In genomic region chr11:73974611-73975478, GRCh38 we compare ENCODE assay signal across 15 cellular contexts. TPM values are rescaled to one million over a fixed set of nuclear protein-coding genes. Genes with fewer than 3 reads are reported as not detected.
DNase-seq lines count a peak whose midpoint lies in the region; ATAC-seq and TF ChIP-seq lines count a peak whose summit lies in the region.
"Had no signal": no experiment of that assay in that cellular context is flagged by ENCODE, and none has a peak within 500 bp of the region (broad histone marks: within the 10 kb centered on the region; RNA-seq: fewer than 3 reads in every experiment).

No MANE protein-coding gene starts in this region.

- H3K36me3 Mint-ChIP-seq in T-helper 1 cell treated with Interleukin-12 subunit alpha and Interleukin-12 subunit beta and Interleukin-4 antibody, amounts not matched to agents 30 μg/mL and 1 μg/mL, for 36 hours (ENCODE audit: low read depth), result peaks cover 64% of the 10 kb centered on the region
- H3K36me3 Mint-ChIP-seq in activated naive CD4-positive, alpha-beta T cell treated with anti-CD3 and anti-CD28 coated beads, Interleukin-2, amount 50 U/mL, for 72 hours, result peaks cover 39 to 56% of the 10 kb centered on the region in 2 donors
- peaks cover 28% of the 10 kb centered on the region for H3K36me3 Mint-ChIP-seq in natural killer cell treated with Interleukin-12 subunit alpha and Interleukin-12 subunit beta and Interleukin-15 and Interleukin-18, amount 100 ng/mL, for 72 hours
- H3K36me3 Mint-ChIP-seq in progenitor cell of endocrine pancreas (ENCODE audit: insufficient read depth), result peaks cover 17% of the 10 kb centered on the region

- peaks cover 76% of the 10 kb centered on the region for H3K4me1 Mint-ChIP-seq in T-helper 1 cell treated with Interleukin-12 subunit alpha and Interleukin-12 subunit beta and Interleukin-4 antibody, amounts not matched to agents 30 μg/mL and 1 μg/mL, for 36 hours (ENCODE audit: low read depth)
- H3K4me1 Mint-ChIP-seq in natural killer cell treated with Interleukin-12 subunit alpha and Interleukin-12 subunit beta and Interleukin-15 and Interleukin-18, amount 100 ng/mL, for 72 hours (ENCODE audit: low read depth in 2 of 2), result peaks cover 68 to 69% of the 10 kb centered on the region in 2 donors
- H3K4me1 Mint-ChIP-seq in progenitor cell of endocrine pancreas (ENCODE audit: low read depth), result peaks cover 4% of the 10 kb centered on the region

- H3K4me1 ChIP-seq in HEK293 (ENCODE audit: control insufficient read depth, insufficient read depth, low read length), result no peaks in the 10 kb centered on the region

- no peaks in the 10 kb centered on the region for H3K27me3 Mint-ChIP-seq in T-helper 1 cell treated with Interleukin-12 subunit alpha and Interleukin-12 subunit beta and Interleukin-4 antibody, amounts not matched to agents 30 μg/mL and 1 μg/mL, for 36 hours (ENCODE audit: low read depth)
- H3K27me3 Mint-ChIP-seq in natural killer cell treated with Interleukin-12 subunit alpha and Interleukin-12 subunit beta and Interleukin-15 and Interleukin-18, amount 100 ng/mL, for 72 hours, result no peaks in the 10 kb centered on the region
- no peaks in the 10 kb centered on the region for H3K27me3 Mint-ChIP-seq in progenitor cell of endocrine pancreas

- DNase-seq in T-helper 1 cell (no peak), RPMI8226 (no peak), progenitor cell of endocrine pancreas (ENCODE audit: low spot score, unreplicated experiment) (no peak), NCI-H748 (lab: John Stamatoyannopoulos, UW; ENCODE audit: unreplicated experiment) (no peak)
- no peak for DNase-seq in activated naive CD4-positive, alpha-beta T cell treated with anti-CD3 and anti-CD28 coated beads, Interleukin-2, amount 50 U/mL, for 72 hours (ENCODE audit: low spot score in 2 of 2)
- DNase-seq in natural killer cell treated with Interleukin-12 subunit alpha and Interleukin-12 subunit beta and Interleukin-15 and Interleukin-18, amount 100 ng/mL, for 72 hours (ENCODE audit: low spot score), result no peak
- DNase-seq: hypothalamus, NCI-H1694 treated with DMSO at 0.1 percent for 48 hours had no signal

- H3K27ac ChIP-seq in HEK293 (ENCODE audit: extremely low read depth, low read depth, low read length), result no peak overlapping the region
- H3K27ac ChIP-seq: 22Rv1, HL-60 had no signal

- ATAC-seq in activated naive CD4-positive, alpha-beta T cell treated with anti-CD3 and anti-CD28 coated beads, Interleukin-2, amount 50 U/mL, for 72 hours, result no peak
- ATAC-seq in natural killer cell treated with Interleukin-12 subunit alpha and Interleukin-12 subunit beta and Interleukin-15 and Interleukin-18, amount 100 ng/mL, for 72 hours, result no peak

- no peaks in the 10 kb centered on the region for H3K9me3 ChIP-seq in HEK293 (ENCODE audit: control insufficient read depth, insufficient read depth, low read depth, low read length)

- CTCF ChIA-PET in HEK293 (lab: Yijun Ruan, JAX), result no interaction called here

- H3K27ac Mint-ChIP-seq in T-helper 1 cell treated with Interleukin-12 subunit alpha and Interleukin-12 subunit beta and Interleukin-4 antibody, amounts not matched to agents 30 μg/mL and 1 μg/mL, for 36 hours, result peak overlapping the region; percentile 89
- H3K27ac Mint-ChIP-seq in activated naive CD4-positive, alpha-beta T cell treated with anti-CD3 and anti-CD28 coated beads, Interleukin-2, amount 50 U/mL, for 72 hours, result peak overlapping the region; percentile 42 to 85
- peak overlapping the region; percentile 95 to 97 for H3K27ac Mint-ChIP-seq in natural killer cell treated with Interleukin-12 subunit alpha and Interleukin-12 subunit beta and Interleukin-15 and Interleukin-18, amount 100 ng/mL, for 72 hours
- H3K27ac Mint-ChIP-seq in progenitor cell of endocrine pancreas, result no peak overlapping the region

- no peak overlapping the region for H3K4me3 ChIP-seq in HEK293 (ENCODE audit: low read depth, low read length)
- H3K4me3 ChIP-seq: dorsolateral prefrontal cortex had no signal

- no peaks in the 10 kb centered on the region for H3K9me3 Mint-ChIP-seq in T-helper 1 cell treated with Interleukin-12 subunit alpha and Interleukin-12 subunit beta and Interleukin-4 antibody, amounts not matched to agents 30 μg/mL and 1 μg/mL, for 36 hours
- no peaks in the 10 kb centered on the region for H3K9me3 Mint-ChIP-seq in activated naive CD4-positive, alpha-beta T cell treated with anti-CD3 and anti-CD28 coated beads, Interleukin-2, amount 50 U/mL, for 72 hours
- H3K9me3 Mint-ChIP-seq in natural killer cell treated with Interleukin-12 subunit alpha and Interleukin-12 subunit beta and Interleukin-15 and Interleukin-18, amount 100 ng/mL, for 72 hours, result no peaks in the 10 kb centered on the region
- no peaks in the 10 kb centered on the region for H3K9me3 Mint-ChIP-seq in progenitor cell of endocrine pancreas (ENCODE audit: low read depth)

- POLR2A ChIA-PET in HEK293 (lab: Yijun Ruan, JAX), result no interaction called here

- H3K36me3 ChIP-seq in HEK293 (ENCODE audit: control insufficient read depth in 2 of 2, insufficient read depth in 1 of 2, low read length in 2 of 2), result peaks cover 0 to 60% of the 10 kb centered on the region in 2 experiments; a peak in 1 of 3 replicates

- peak overlapping the region; percentile 59 for H3K4me3 Mint-ChIP-seq in T-helper 1 cell treated with Interleukin-12 subunit alpha and Interleukin-12 subunit beta and Interleukin-4 antibody, amounts not matched to agents 30 μg/mL and 1 μg/mL, for 36 hours
- H3K4me3 Mint-ChIP-seq in natural killer cell treated with Interleukin-12 subunit alpha and Interleukin-12 subunit beta and Interleukin-15 and Interleukin-18, amount 100 ng/mL, for 72 hours, result peak overlapping the region; percentile 59
- H3K4me3 Mint-ChIP-seq in progenitor cell of endocrine pancreas (ENCODE audit: low read depth), result no peak overlapping the region

- TF ChIP-seq CTCF in HEK293 (tag by site-specific recombination; IDR thresholded peaks at IDR 0.05), result no peak
- TF ChIP-seq CTCF in progenitor cell of endocrine pancreas (IDR thresholded peaks at IDR 0.05; ENCODE audit: unreplicated experiment), result no peak

TF ChIP-seq in HEK293, 187 proteins besides CTCF, POLR2A, EP300 and RAD21:
- no peak for TF ChIP-seq ZNF184 (tag by site-specific recombination; IDR thresholded peaks at IDR 0.05)
- TF ChIP-seq ZNF366 (tag by site-specific recombination; conservative IDR thresholded peaks at IDR 0.05), result peak; percentile 63

RNA-seq across cellular contexts. Expression of gene UCP2, which starts 7.8 kb away (rescaled TPM):
- 100 to 1,000 TPM; 271 to 326 TPM for total RNA-seq in activated naive CD4-positive, alpha-beta T cell treated with anti-CD3 and anti-CD28 coated beads, Interleukin-2, amount 50 U/mL, for 72 hours
- 100 to 1,000 TPM; 333 to 668 TPM for total RNA-seq in natural killer cell treated with Interleukin-12 subunit alpha and Interleukin-12 subunit beta and Interleukin-15 and Interleukin-18, amount 100 ng/mL, for 72 hours
- total RNA-seq in progenitor cell of endocrine pancreas, result 89.9 and 103 TPM in 2 replicates

RNA-seq across cellular contexts. Expression of gene DNAJB13, which starts 24.0 kb away (rescaled TPM):
- total RNA-seq in activated naive CD4-positive, alpha-beta T cell treated with anti-CD3 and anti-CD28 coated beads, Interleukin-2, amount 50 U/mL, for 72 hours, result under 1 TPM; 0.29 to 0.32 TPM
- under 1 TPM in 1 of 2 donors, not detected in 1; 0.47 TPM for total RNA-seq in natural killer cell treated with Interleukin-12 subunit alpha and Interleukin-12 subunit beta and Interleukin-15 and Interleukin-18, amount 100 ng/mL, for 72 hours
- 1.1 and 1.4 TPM in 2 replicates for total RNA-seq in progenitor cell of endocrine pancreas
- total RNA-seq: LHCN-M2, Right ventricle myocardium inferior had no signal

RNA-seq across cellular contexts. Expression of gene UCP3, which starts 34.0 kb away (rescaled TPM):
- 1 to 10 TPM; 1.5 to 2.7 TPM for total RNA-seq in activated naive CD4-positive, alpha-beta T cell treated with anti-CD3 and anti-CD28 coated beads, Interleukin-2, amount 50 U/mL, for 72 hours
- total RNA-seq in natural killer cell treated with Interleukin-12 subunit alpha and Interleukin-12 subunit beta and Interleukin-15 and Interleukin-18, amount 100 ng/mL, for 72 hours, result 1 to 10 TPM; 5.2 to 7.2 TPM
- total RNA-seq in progenitor cell of endocrine pancreas, result 4.3 and 5.2 TPM in 2 replicates
